Comparison of ENCODE assay signal across 22 cellular contexts in genomic region chr2:219213026-219213415, GRCh38. TPM values are rescaled to one million over a fixed set of nuclear protein-coding genes. Genes with fewer than 3 reads are reported as not detected.
DNase-seq lines count a peak whose midpoint lies in the region; ATAC-seq and TF ChIP-seq lines count a peak whose summit lies in the region.
"Had no signal": no experiment of that assay in that cellular context is flagged by ENCODE, and none has a peak within 500 bp of the region (broad histone marks: within the 10 kb centered on the region; RNA-seq: fewer than 3 reads in every experiment).

No MANE protein-coding gene starts in this region.

- H3K36me3 Mint-ChIP-seq in activated naive CD8-positive, alpha-beta T cell treated with anti-CD3 and anti-CD28 coated beads, Interleukin-2, amount 10 ng/mL, durations not matched to agents 7 days and 5 days = peaks cover 22% of the 10 kb centered on the region
- H3K36me3 Mint-ChIP-seq in activated naive CD8-positive, alpha-beta T cell treated with anti-CD3 and anti-CD28 coated beads for 36 hours = peaks cover 40% of the 10 kb centered on the region
- peaks cover 51 to 54% of the 10 kb centered on the region in 2 donors for H3K36me3 Mint-ChIP-seq in stimulated activated naive B cell treated with anti-CD40 and anti-IgM and Interleukin-4, amounts not matched to agents 10 μg/mL and 1 μg/mL and 100 μg/mL, for 72 hours

- no peak for DNase-seq in activated naive CD8-positive, alpha-beta T cell treated with anti-CD3 and anti-CD28 coated beads, Interleukin-2, amount 10 ng/mL, durations not matched to agents 7 days and 5 days
- no peak for DNase-seq in activated naive CD8-positive, alpha-beta T cell treated with anti-CD3 and anti-CD28 coated beads for 36 hours
- DNase-seq in RWPE1 (ENCODE audit: low spot score) = no peak
- no peak for DNase-seq in stimulated activated naive B cell treated with anti-CD40 and anti-IgM and Interleukin-4, amounts not matched to agents 10 μg/mL and 1 μg/mL and 100 μg/mL, for 72 hours
- DNase-seq in activated T-cell treated with anti-CD3 and anti-CD28 coated beads, Interleukin-2, amount 50 U/mL, for 48 hours = no peak
- DNase-seq in NCI-H187 treated with DMSO at 0.1 percent for 48 hours (lab: John Stamatoyannopoulos, UW) = no peak
- DNase-seq: 8988T; ACHN; AML-193; BE2C; CD4-positive, alpha-beta T cell; CD8-positive, alpha-beta memory T cell; DMS 273 treated with DMSO at 0.1 percent for 48 hours; DMS79; EL; GDM1; GM23248; H7; HCEC 1CT had no signal

- H3K27ac ChIP-seq in RWPE1 = peak overlapping the region; percentile 93
- H3K27ac ChIP-seq: A549, GM23248 had no signal

- ATAC-seq in activated naive CD8-positive, alpha-beta T cell treated with anti-CD3 and anti-CD28 coated beads, Interleukin-2, amount 10 ng/mL, durations not matched to agents 7 days and 5 days (ENCODE audit: low read depth) = no peak
- no peak for ATAC-seq in stimulated activated naive B cell treated with anti-CD40 and anti-IgM and Interleukin-4, amounts not matched to agents 10 μg/mL and 1 μg/mL and 100 μg/mL, for 72 hours (replicated peaks)
- ATAC-seq: A549, GM12878 had no signal

- H3K4me1 Mint-ChIP-seq in activated naive CD8-positive, alpha-beta T cell treated with anti-CD3 and anti-CD28 coated beads, Interleukin-2, amount 10 ng/mL, durations not matched to agents 7 days and 5 days = peaks cover 45% of the 10 kb centered on the region
- peaks cover 42% of the 10 kb centered on the region for H3K4me1 Mint-ChIP-seq in activated naive CD8-positive, alpha-beta T cell treated with anti-CD3 and anti-CD28 coated beads for 36 hours
- peaks cover 25 to 49% of the 10 kb centered on the region in 2 donors for H3K4me1 Mint-ChIP-seq in stimulated activated naive B cell treated with anti-CD40 and anti-IgM and Interleukin-4, amounts not matched to agents 10 μg/mL and 1 μg/mL and 100 μg/mL, for 72 hours

- no peak overlapping the region for H3K4me3 Mint-ChIP-seq in activated naive CD8-positive, alpha-beta T cell treated with anti-CD3 and anti-CD28 coated beads, Interleukin-2, amount 10 ng/mL, durations not matched to agents 7 days and 5 days
- no peak overlapping the region for H3K4me3 Mint-ChIP-seq in activated naive CD8-positive, alpha-beta T cell treated with anti-CD3 and anti-CD28 coated beads for 36 hours
- H3K4me3 Mint-ChIP-seq in stimulated activated naive B cell treated with anti-CD40 and anti-IgM and Interleukin-4, amounts not matched to agents 10 μg/mL and 1 μg/mL and 100 μg/mL, for 72 hours = no peak overlapping the region
- H3K4me3 Mint-ChIP-seq: CD14-positive monocyte; CD4-positive, alpha-beta T cell had no signal

- POLR2A ChIA-PET in activated naive CD8-positive, alpha-beta T cell treated with anti-CD3 and anti-CD28 coated beads, Interleukin-2, amount 10 ng/mL, durations not matched to agents 7 days and 5 days (lab: Charles Lee) = interaction anchor here (1.2 kb wide), 1 partner anchor 36 kb away, joined by 3 read pairs; the partner anchor contains the start of gene CNPPD1
- POLR2A ChIA-PET in RWPE1 (lab: Yijun Ruan, JAX; ENCODE audit: low non-redundant PET) = no interaction called here

- CTCF ChIA-PET in RWPE1 (lab: Yijun Ruan, JAX) = interaction anchor here (0.6 kb wide), 1 partner anchor 909 kb away, joined by 3 read pairs; no protein-coding TSS in a partner anchor

- H3K27me3 Mint-ChIP-seq in activated naive CD8-positive, alpha-beta T cell treated with anti-CD3 and anti-CD28 coated beads, Interleukin-2, amount 10 ng/mL, durations not matched to agents 7 days and 5 days = no peaks in the 10 kb centered on the region
- no peaks in the 10 kb centered on the region for H3K27me3 Mint-ChIP-seq in activated naive CD8-positive, alpha-beta T cell treated with anti-CD3 and anti-CD28 coated beads for 36 hours
- no peaks in the 10 kb centered on the region for H3K27me3 Mint-ChIP-seq in stimulated activated naive B cell treated with anti-CD40 and anti-IgM and Interleukin-4, amounts not matched to agents 10 μg/mL and 1 μg/mL and 100 μg/mL, for 72 hours
- H3K27me3 Mint-ChIP-seq: CD4-positive, alpha-beta T cell had no signal

- TF ChIP-seq CTCF in RWPE1 (conservative IDR thresholded peaks at IDR 0.05; ENCODE audit: low read depth) = no peak

- no peaks in the 10 kb centered on the region for H3K9me3 Mint-ChIP-seq in activated naive CD8-positive, alpha-beta T cell treated with anti-CD3 and anti-CD28 coated beads, Interleukin-2, amount 10 ng/mL, durations not matched to agents 7 days and 5 days
- H3K9me3 Mint-ChIP-seq in activated naive CD8-positive, alpha-beta T cell treated with anti-CD3 and anti-CD28 coated beads for 36 hours = no peaks in the 10 kb centered on the region
- no peaks in the 10 kb centered on the region for H3K9me3 Mint-ChIP-seq in stimulated activated naive B cell treated with anti-CD40 and anti-IgM and Interleukin-4, amounts not matched to agents 10 μg/mL and 1 μg/mL and 100 μg/mL, for 72 hours
- H3K9me3 Mint-ChIP-seq: CD4-positive, alpha-beta T cell; CD8-positive, alpha-beta memory T cell had no signal

- H3K27ac Mint-ChIP-seq in activated naive CD8-positive, alpha-beta T cell treated with anti-CD3 and anti-CD28 coated beads, Interleukin-2, amount 10 ng/mL, durations not matched to agents 7 days and 5 days = peak overlapping the region; percentile 34
- no peak overlapping the region for H3K27ac Mint-ChIP-seq in activated naive CD8-positive, alpha-beta T cell treated with anti-CD3 and anti-CD28 coated beads for 36 hours
- peak overlapping the region; percentile 20 for H3K27ac Mint-ChIP-seq in stimulated activated naive B cell treated with anti-CD40 and anti-IgM and Interleukin-4, amounts not matched to agents 10 μg/mL and 1 μg/mL and 100 μg/mL, for 72 hours
- H3K27ac Mint-ChIP-seq: CD4-positive, alpha-beta T cell had no signal

RNA-seq across cellular contexts. Expression of gene ABCB6, which starts 5.7 kb away (rescaled TPM):
- total RNA-seq in activated naive CD8-positive, alpha-beta T cell treated with anti-CD3 and anti-CD28 coated beads, Interleukin-2, amount 10 ng/mL, durations not matched to agents 7 days and 5 days = 10 to 100 TPM; 13.1 to 14.3 TPM
- 10 to 100 TPM; 20.4 to 21.3 TPM for total RNA-seq in activated naive CD8-positive, alpha-beta T cell treated with anti-CD3 and anti-CD28 coated beads for 36 hours

RNA-seq across cellular contexts. Expression of gene ZFAND2B, which starts 6.4 kb away (rescaled TPM):
- 10 to 100 TPM; 68.1 to 69.8 TPM for total RNA-seq in activated naive CD8-positive, alpha-beta T cell treated with anti-CD3 and anti-CD28 coated beads, Interleukin-2, amount 10 ng/mL, durations not matched to agents 7 days and 5 days
- total RNA-seq in activated naive CD8-positive, alpha-beta T cell treated with anti-CD3 and anti-CD28 coated beads for 36 hours = 10 to 100 TPM; 22.8 to 27.2 TPM

RNA-seq across cellular contexts. Expression of gene ATG9A, which starts 16.4 kb away (rescaled TPM):
- 10 to 100 TPM; 56.0 to 62.1 TPM for total RNA-seq in activated naive CD8-positive, alpha-beta T cell treated with anti-CD3 and anti-CD28 coated beads, Interleukin-2, amount 10 ng/mL, durations not matched to agents 7 days and 5 days
- 10 to 100 TPM; 47.1 to 55.0 TPM for total RNA-seq in activated naive CD8-positive, alpha-beta T cell treated with anti-CD3 and anti-CD28 coated beads for 36 hours

RNA-seq across cellular contexts. Expression of gene ANKZF1, which starts 16.6 kb away (rescaled TPM):
- 100 to 1,000 TPM; 170 to 177 TPM for total RNA-seq in activated naive CD8-positive, alpha-beta T cell treated with anti-CD3 and anti-CD28 coated beads, Interleukin-2, amount 10 ng/mL, durations not matched to agents 7 days and 5 days
- total RNA-seq in activated naive CD8-positive, alpha-beta T cell treated with anti-CD3 and anti-CD28 coated beads for 36 hours = 100 to 1,000 TPM; 102 to 114 TPM

RNA-seq across cellular contexts. Expression of gene GLB1L, which starts 32.2 kb away (rescaled TPM):
- total RNA-seq in activated naive CD8-positive, alpha-beta T cell treated with anti-CD3 and anti-CD28 coated beads, Interleukin-2, amount 10 ng/mL, durations not matched to agents 7 days and 5 days = 1 to 10 TPM; 3.3 to 4.1 TPM
- total RNA-seq in activated naive CD8-positive, alpha-beta T cell treated with anti-CD3 and anti-CD28 coated beads for 36 hours = 1 to 10 TPM; 1.6 to 3.0 TPM
